In genomic region chr5:137995077-137995746, GRCh38 we compare ENCODE assay signal across 1 cellular context.
TF ChIP-seq lines count a peak whose summit lies in the region.

No MANE protein-coding gene starts in this region.

TF ChIP-seq in HEK293, 187 proteins besides CTCF, POLR2A, EP300 and RAD21 (continued from another document):
- peak; percentile 62 for TF ChIP-seq ZBTB44 (tag by site-specific recombination; IDR thresholded peaks at IDR 0.05)
- TF ChIP-seq ZNF221 (tag by site-specific recombination; IDR thresholded peaks at IDR 0.05; ENCODE audit: borderline replicate concordance) = no peak
- TF ChIP-seq ZBTB21 (tag by site-specific recombination; IDR thresholded peaks at IDR 0.05) = peak; percentile 32; the same call in 1 of the 2 replicates
- no peak for TF ChIP-seq MZF1 (tag by site-specific recombination; IDR thresholded peaks at IDR 0.05; ENCODE audit: borderline replicate concordance)
- 0 out of 2 replicates have a peak, but pooled peaks have one; percentile 21 for TF ChIP-seq ZBTB17 (tag by site-specific recombination; IDR thresholded peaks at IDR 0.05)
- no peak for TF ChIP-seq ZNF549 (tag by site-specific recombination; IDR thresholded peaks at IDR 0.05)
- TF ChIP-seq EGR2 (tag by site-specific recombination; IDR thresholded peaks at IDR 0.05; ENCODE audit: low read depth) = no peak
- TF ChIP-seq KLF16 (tag by site-specific recombination; IDR thresholded peaks at IDR 0.05) = no peak
- peak; percentile 79 for TF ChIP-seq ZNF600 (tag by site-specific recombination; IDR thresholded peaks at IDR 0.05)
- TF ChIP-seq KLF10 (tag by site-specific recombination; IDR thresholded peaks at IDR 0.05) = 0 out of 2 replicates have a peak, but pooled peaks have one; percentile 22
- TF ChIP-seq ATF2 (tag by site-specific recombination; IDR thresholded peaks at IDR 0.05; ENCODE audit: low read depth) = no peak
- TF ChIP-seq, protein P1, sequence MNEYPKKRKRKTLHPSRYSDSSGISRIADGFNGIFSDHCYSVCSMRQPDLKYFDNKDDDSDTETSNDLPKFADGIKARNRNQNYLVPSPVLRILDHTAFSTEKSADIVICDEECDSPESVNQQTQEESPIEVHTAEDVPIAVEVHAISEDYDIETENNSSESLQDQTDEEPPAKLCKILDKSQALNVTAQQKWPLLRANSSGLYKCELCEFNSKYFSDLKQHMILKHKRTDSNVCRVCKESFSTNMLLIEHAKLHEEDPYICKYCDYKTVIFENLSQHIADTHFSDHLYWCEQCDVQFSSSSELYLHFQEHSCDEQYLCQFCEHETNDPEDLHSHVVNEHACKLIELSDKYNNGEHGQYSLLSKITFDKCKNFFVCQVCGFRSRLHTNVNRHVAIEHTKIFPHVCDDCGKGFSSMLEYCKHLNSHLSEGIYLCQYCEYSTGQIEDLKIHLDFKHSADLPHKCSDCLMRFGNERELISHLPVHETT (tag by site-specific recombination; IDR thresholded peaks at IDR 0.05) = no peak
- no peak for TF ChIP-seq ZNF837 (tag by site-specific recombination; IDR thresholded peaks at IDR 0.05)
- TF ChIP-seq ZNF629 (tag by site-specific recombination; IDR thresholded peaks at IDR 0.05) = peak; percentile 74
- no peak for TF ChIP-seq SCRT2 (tag by site-specific recombination; IDR thresholded peaks at IDR 0.05)
- no peak for TF ChIP-seq ZNF792 (tag by site-specific recombination; IDR thresholded peaks at IDR 0.05)
- TF ChIP-seq ZNF366 (tag by site-specific recombination; conservative IDR thresholded peaks at IDR 0.05) = 0 out of 2 replicates have a peak, but pooled peaks have one; percentile 25
- no peak for TF ChIP-seq WT1 (tag by site-specific recombination; IDR thresholded peaks at IDR 0.05)
- TF ChIP-seq KLF1 (tag by site-specific recombination; IDR thresholded peaks at IDR 0.05) = no peak
- 0 out of 2 replicates have a peak, but pooled peaks have one; percentile 10 for TF ChIP-seq FEZF1 (tag by site-specific recombination; IDR thresholded peaks at IDR 0.05)
- no peak for TF ChIP-seq REPIN1 (tag by site-specific recombination; IDR thresholded peaks at IDR 0.05; ENCODE audit: low read depth)
TF ChIP-seq in HEK293: peak in this region for 10.
